ENCODE assay signal across 8 cellular contexts in the genomic region with DNA sequence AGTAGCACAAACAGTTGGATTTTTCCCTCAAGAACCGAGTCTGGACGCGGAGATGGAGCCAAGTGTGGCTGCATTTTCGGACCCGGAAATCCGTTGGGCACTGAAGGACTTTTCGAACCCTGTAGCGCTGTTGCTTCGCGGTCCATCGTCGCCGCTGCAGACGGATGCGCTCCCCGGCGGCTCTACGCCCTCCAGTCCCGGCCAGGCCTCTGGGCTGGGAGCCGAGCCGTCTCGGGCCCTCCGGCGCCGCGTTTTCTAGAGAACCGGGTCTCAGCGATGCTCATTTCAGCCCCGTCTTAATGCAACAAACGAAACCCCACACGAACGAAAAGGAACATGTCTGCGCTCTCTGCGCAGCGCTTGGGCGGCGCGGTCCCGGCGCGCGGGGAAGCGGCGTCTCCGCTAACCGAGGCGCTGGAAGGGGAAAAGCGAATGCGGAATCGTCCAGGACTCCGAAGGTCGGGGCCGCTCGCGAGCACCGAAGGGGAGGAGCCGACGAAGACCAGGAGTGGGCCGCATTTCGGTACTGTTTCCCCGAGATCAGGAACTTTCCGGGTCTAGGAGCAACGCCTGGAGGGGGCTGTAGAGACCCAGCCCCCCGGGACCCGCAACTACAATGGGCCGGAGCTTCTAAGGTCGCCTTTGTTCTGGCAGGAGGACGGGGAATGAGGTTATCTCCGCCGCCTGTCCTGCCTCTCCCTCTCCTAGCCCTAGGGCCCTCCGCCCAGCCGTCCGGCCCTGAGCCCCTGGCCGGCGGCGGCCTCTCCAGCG. TPM values are rescaled to one million over a fixed set of nuclear protein-coding genes. Genes with fewer than 3 reads are reported as not detected.
DNase-seq lines count a peak whose midpoint lies in the region; ATAC-seq and TF ChIP-seq lines count a peak whose summit lies in the region.

No MANE protein-coding gene starts in this region.

- H3K4me3 ChIP-seq in ectodermal cell (ENCODE audit: insufficient read depth, low read depth, low read length): peak overlapping the region; percentile 23

- H3K36me3 ChIP-seq in ectodermal cell (ENCODE audit: control insufficient read depth, insufficient read depth, low read length): no peaks in the 10 kb centered on the region

- no peaks in the 10 kb centered on the region for H3K9me3 ChIP-seq in ectodermal cell (ENCODE audit: control insufficient read depth, low read length)

- peaks cover 70% of the 10 kb centered on the region for H3K27me3 Mint-ChIP-seq in progenitor cell of endocrine pancreas

- H3K36me3 Mint-ChIP-seq in progenitor cell of endocrine pancreas (ENCODE audit: insufficient read depth): no peaks in the 10 kb centered on the region

- 0% methylated on average over 77 of the region's 77 CpGs for WGBS in ectodermal cell, 2 experiments

- no peak overlapping the region for H3K27ac ChIP-seq in ectodermal cell (ENCODE audit: insufficient read depth, low read depth, low read length, poor library complexity, severe bottlenecking)

- ATAC-seq in HG03442 (IDR thresholded peaks at IDR 0.05; ENCODE audit: unreplicated experiment) (no peak), HG03139 (IDR thresholded peaks at IDR 0.05; ENCODE audit: unreplicated experiment) (no peak)

- no peak overlapping the region for H3K27ac Mint-ChIP-seq in progenitor cell of endocrine pancreas

- peaks cover 9% of the 10 kb centered on the region for H3K4me1 Mint-ChIP-seq in progenitor cell of endocrine pancreas (ENCODE audit: low read depth)

- TF ChIP-seq CTCF in progenitor cell of endocrine pancreas (IDR thresholded peaks at IDR 0.05; ENCODE audit: unreplicated experiment): no peak

- DNase-seq in EL (peak; percentile 30), NCI-H2227 (lab: John Stamatoyannopoulos, UW; ENCODE audit: unreplicated experiment) (peak; percentile 58), progenitor cell of endocrine pancreas (ENCODE audit: low spot score, unreplicated experiment) (no peak), cerebellar cortex (ENCODE audit: low spot score) (no peak), DMS153 treated with DMSO at 0.1 percent for 48 hours (lab: John Stamatoyannopoulos, UW; ENCODE audit: unreplicated experiment) (no peak)

- H3K4me1 ChIP-seq in ectodermal cell (ENCODE audit: control insufficient read depth, insufficient read depth, low read length): peaks cover 32% of the 10 kb centered on the region

- H3K9me3 Mint-ChIP-seq in progenitor cell of endocrine pancreas (ENCODE audit: low read depth): no peaks in the 10 kb centered on the region

- peaks cover 100% of the 10 kb centered on the region for H3K27me3 ChIP-seq in ectodermal cell (ENCODE audit: control insufficient read depth, insufficient read depth, low read length, poor library complexity, severe bottlenecking)

- H3K4me3 Mint-ChIP-seq in progenitor cell of endocrine pancreas (ENCODE audit: low read depth): peak overlapping the region; percentile 53

RNA-seq across cellular contexts. Expression of a gene that starts 3.2 kb away (rescaled TPM):
- 3.4 TPM for polyA plus RNA-seq in ectodermal cell (2013, experiment 1 of 4)
- 3.5 TPM for polyA plus RNA-seq in ectodermal cell (2013, experiment 2 of 4)
- 3.0 TPM for polyA plus RNA-seq in ectodermal cell (2013, experiment 3 of 4)
- 5.8 TPM for polyA plus RNA-seq in ectodermal cell (2013, experiment 4 of 4)
- total RNA-seq in progenitor cell of endocrine pancreas: 0.69 and 0.71 TPM in 2 replicates

RNA-seq across cellular contexts. Expression of a gene that starts 33.3 kb away (rescaled TPM):
- polyA plus RNA-seq in ectodermal cell (2013, experiment 1 of 4): 2.9 TPM
- 3.3 TPM for polyA plus RNA-seq in ectodermal cell (2013, experiment 2 of 4)
- 1.6 TPM for polyA plus RNA-seq in ectodermal cell (2013, experiment 3 of 4)
- polyA plus RNA-seq in ectodermal cell (2013, experiment 4 of 4): 2.9 TPM
- 24.2 and 25.5 TPM in 2 replicates for total RNA-seq in progenitor cell of endocrine pancreas

Comparison
In these comparisons a context has a peak if more than half of its experiments do, and no peak if none do; other contexts are left out.
1. DNase-seq: peak in EL (single experiment) and NCI-H2227 (single experiment); none in progenitor cell of endocrine pancreas (single experiment), cerebellar cortex (single experiment) and DMS153 treated with DMSO at 0.1 percent for 48 hours (single experiment).